ENCODE assay signal across 14 cellular contexts in the genomic region with DNA sequence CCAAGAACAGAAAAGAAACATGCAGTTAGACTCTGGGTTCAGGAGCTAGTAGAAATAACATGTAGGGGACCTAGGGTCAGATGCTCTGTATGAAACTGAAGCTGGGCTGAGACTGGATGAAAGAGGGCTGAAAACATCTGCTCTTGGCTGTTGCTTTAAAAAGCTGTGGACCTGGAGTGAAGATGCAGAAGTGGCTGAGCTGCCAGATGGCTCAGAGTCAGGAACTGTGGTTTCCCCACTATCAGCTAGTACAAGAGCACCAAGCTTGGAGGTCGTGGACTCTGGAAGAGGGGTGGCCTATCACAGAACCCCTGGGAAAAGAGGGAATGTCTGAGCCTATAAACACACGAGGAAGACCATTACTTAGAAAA. TPM values are rescaled to one million over a fixed set of nuclear protein-coding genes. Genes with fewer than 3 reads are reported as not detected.
DNase-seq lines count a peak whose midpoint lies in the region; ATAC-seq and TF ChIP-seq lines count a peak whose summit lies in the region.
"Had no signal": no experiment of that assay in that cellular context is flagged by ENCODE, and none has a peak within 500 bp of the region (broad histone marks: within the 10 kb centered on the region; RNA-seq: fewer than 3 reads in every experiment).

No MANE protein-coding gene starts in this region.

- ATAC-seq in GM18511 (IDR thresholded peaks at IDR 0.05; ENCODE audit: unreplicated experiment) (peak; percentile 67), HG03354 (IDR thresholded peaks at IDR 0.05; ENCODE audit: poor library complexity, severe bottlenecking, unreplicated experiment) (peak; percentile 51), GM19467 (IDR thresholded peaks at IDR 0.05; ENCODE audit: unreplicated experiment) (no peak)
- ATAC-seq: activated T-cell treated with anti-CD3 and anti-CD28 coated beads, Interleukin-2, amount 50 U/mL, for 4 hours had no signal

- H3K4me3 Mint-ChIP-seq in neural crest cell (peak overlapping the region; percentile 8), type B pancreatic cell (no peak overlapping the region)
- H3K4me3 Mint-ChIP-seq: activated T-cell treated with anti-CD3 and anti-CD28 coated beads, Interleukin-2, amount 50 U/mL, for 4 hours; stimulated activated naive CD8-positive, alpha-beta T cell treated with anti-CD3 and anti-CD28 coated beads, Interleukin-15, Interleukin-2, amounts not matched to agents 100 ng/mL and 50 ng/mL, for 24 hours had no signal

- no peak overlapping the region for H3K4me3 ChIP-seq in astrocyte of the cerebellum (ENCODE audit: low read depth, low read length)

- H3K27ac Mint-ChIP-seq in neural crest cell (ENCODE audit: unreplicated experiment) (no peak overlapping the region), type B pancreatic cell (no peak overlapping the region)
- H3K27ac Mint-ChIP-seq: stimulated activated naive CD8-positive, alpha-beta T cell treated with anti-CD3 and anti-CD28 coated beads, Interleukin-15, Interleukin-2, amounts not matched to agents 100 ng/mL and 50 ng/mL, for 24 hours had no signal

- no peaks in the 10 kb centered on the region for H3K9me3 Mint-ChIP-seq in neural crest cell
- H3K9me3 Mint-ChIP-seq in type B pancreatic cell: no peaks in the 10 kb centered on the region
- H3K9me3 Mint-ChIP-seq: activated T-cell treated with anti-CD3 and anti-CD28 coated beads, Interleukin-2, amount 50 U/mL, for 4 hours; stimulated activated naive CD8-positive, alpha-beta T cell treated with anti-CD3 and anti-CD28 coated beads, Interleukin-15, Interleukin-2, amounts not matched to agents 100 ng/mL and 50 ng/mL, for 24 hours had no signal

- H3K4me1 Mint-ChIP-seq in neural crest cell (peaks cover 25% of the 10 kb centered on the region), type B pancreatic cell (ENCODE audit: unreplicated experiment) (peaks cover 30% of the 10 kb centered on the region)

- in situ Hi-C loops in astrocyte of the cerebellum (cut with HindIII; ENCODE audit: low sequenced_read_pairs): no loop called here

- H3K27me3 Mint-ChIP-seq in neural crest cell (ENCODE audit: low read depth) (no peaks in the 10 kb centered on the region), type B pancreatic cell (no peaks in the 10 kb centered on the region)
- H3K27me3 Mint-ChIP-seq: stimulated activated naive CD8-positive, alpha-beta T cell treated with anti-CD3 and anti-CD28 coated beads, Interleukin-15, Interleukin-2, amounts not matched to agents 100 ng/mL and 50 ng/mL, for 24 hours had no signal

- TF ChIP-seq CTCF in astrocyte of the cerebellum (IDR thresholded peaks at IDR 0.05; ENCODE audit: low read depth, low read length, missing control alignments): no peak
- no peak for TF ChIP-seq CTCF in neural crest cell (conservative IDR thresholded peaks at IDR 0.05)
- no peak for TF ChIP-seq CTCF in type B pancreatic cell (conservative IDR thresholded peaks at IDR 0.05)

- DNase-seq in astrocyte of the cerebellum (ENCODE audit: low read depth): peak; percentile 35
- no peak for DNase-seq in neural crest cell (ENCODE audit: low read depth, low spot score)
- no peak for DNase-seq in type B pancreatic cell (ENCODE audit: extremely low spot score, unreplicated experiment)
- DNase-seq in AML-193 (lab: John Stamatoyannopoulos, UW): no peak
- DNase-seq: activated T-cell treated with anti-CD3 and anti-CD28 coated beads, Interleukin-2, amount 50 U/mL, for 4 hours; cortex of kidney; DMS79 treated with DMSO at 0.1 percent for 48 hours; hippocampal formation; NCI-H510A treated with DMSO at 0.1 percent for 48 hours; T1000 had no signal

- H3K36me3 Mint-ChIP-seq in neural crest cell (ENCODE audit: low read depth) (no peaks in the 10 kb centered on the region), type B pancreatic cell (no peaks in the 10 kb centered on the region)

RNA-seq across cellular contexts. Expression of a gene that starts 5.9 kb away (rescaled TPM):
- total RNA-seq in neural crest cell: 35.6 and 38.2 TPM in 2 replicates
- 23.1 and 28.5 TPM in 2 replicates for total RNA-seq in type B pancreatic cell (ENCODE audit: low replicate concordance)

RNA-seq across cellular contexts. Expression of a gene that starts 6.3 kb away (rescaled TPM):
- total RNA-seq in neural crest cell: 69.5 and 73.1 TPM in 2 replicates
- 41.9 and 48.0 TPM in 2 replicates for total RNA-seq in type B pancreatic cell (ENCODE audit: low replicate concordance)
